ENCODE assay signal across 1 cellular context in genomic region chr12:57941165-57941894, GRCh38.
A peak's percentile ranks its signal among the peaks of the same experiment; 100 is the strongest.
TF ChIP-seq lines count a peak whose summit lies in the region.

A gene with protein sequence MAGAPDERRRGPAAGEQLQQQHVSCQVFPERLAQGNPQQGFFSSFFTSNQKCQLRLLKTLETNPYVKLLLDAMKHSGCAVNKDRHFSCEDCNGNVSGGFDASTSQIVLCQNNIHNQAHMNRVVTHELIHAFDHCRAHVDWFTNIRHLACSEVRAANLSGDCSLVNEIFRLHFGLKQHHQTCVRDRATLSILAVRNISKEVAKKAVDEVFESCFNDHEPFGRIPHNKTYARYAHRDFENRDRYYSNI (plus strand): TSS chr12:57941567. CDS start chr12:57941702, 135 bp downstream.

TF ChIP-seq in HepG2, 621 proteins besides CTCF, POLR2A, EP300 and RAD21 (continued from another document and continues in another):
- no peak for TF ChIP-seq CERS6 (CRISPR knock-in tag; IDR thresholded peaks at IDR 0.05)
- TF ChIP-seq ZNF333 (CRISPR knock-in tag; IDR thresholded peaks at IDR 0.05; ENCODE audit: borderline replicate concordance), result peak; percentile 73; the same call in 1 of the 2 replicates
- no peak; the same call in 1 of the 2 replicates for TF ChIP-seq ZNF556 (CRISPR knock-in tag; IDR thresholded peaks at IDR 0.05; ENCODE audit: borderline replicate concordance)
- no peak for TF ChIP-seq PRDM4 (CRISPR knock-in tag; IDR thresholded peaks at IDR 0.05; ENCODE audit: borderline replicate concordance)
- peak; percentile 30; the same call in 1 of the 2 replicates for TF ChIP-seq ZNF710 (CRISPR knock-in tag; IDR thresholded peaks at IDR 0.05; ENCODE audit: borderline replicate concordance)
- TF ChIP-seq RNF219 (CRISPR knock-in tag; IDR thresholded peaks at IDR 0.05), result no peak
- peak; percentile 56 for TF ChIP-seq ZNF781 (CRISPR knock-in tag; IDR thresholded peaks at IDR 0.05; ENCODE audit: borderline replicate concordance, not compliant biosample characterization)
- no peak for TF ChIP-seq KLF13 (CRISPR knock-in tag; IDR thresholded peaks at IDR 0.05)
- no peak for TF ChIP-seq ELF4 (CRISPR knock-in tag; IDR thresholded peaks at IDR 0.05; ENCODE audit: borderline replicate concordance)
- TF ChIP-seq MAZ (IDR thresholded peaks at IDR 0.05; ENCODE audit: borderline replicate concordance, low read depth, low read length), result peak; percentile 40; the same call in 1 of the 2 replicates
- TF ChIP-seq MAZ (CRISPR knock-in tag; IDR thresholded peaks at IDR 0.05; ENCODE audit: low read depth), result peak; percentile 75
- TF ChIP-seq RNF2 (conservative IDR thresholded peaks at IDR 0.05; ENCODE audit: low read depth), result no peak
- TF ChIP-seq ZNF33A (CRISPR knock-in tag; IDR thresholded peaks at IDR 0.05; ENCODE audit: borderline replicate concordance), result no peak
- 0 out of 2 replicates have a peak, but pooled peaks have one; percentile 51 for TF ChIP-seq ZNF441 (CRISPR knock-in tag; IDR thresholded peaks at IDR 0.05; ENCODE audit: borderline replicate concordance)
- TF ChIP-seq MXD3 (CRISPR knock-in tag; IDR thresholded peaks at IDR 0.05), result peak; percentile 61; the same call in 1 of the 2 replicates
- TF ChIP-seq NR2F6 (IDR thresholded peaks at IDR 0.05), result no peak
- TF ChIP-seq NR2F6 (CRISPR knock-in tag; IDR thresholded peaks at IDR 0.05), result 0 out of 2 replicates have a peak, but pooled peaks have one; percentile 21
- TF ChIP-seq MIER3 (CRISPR knock-in tag; IDR thresholded peaks at IDR 0.05; ENCODE audit: borderline replicate concordance), result 0 out of 2 replicates have a peak, but pooled peaks have one; percentile 28
- TF ChIP-seq ZNF672 (CRISPR knock-in tag; IDR thresholded peaks at IDR 0.05), result no peak
- TF ChIP-seq NR2F2 (IDR thresholded peaks at IDR 0.05; ENCODE audit: borderline replicate concordance, low read depth), result no peak
- TF ChIP-seq HOXA9 (CRISPR knock-in tag; IDR thresholded peaks at IDR 0.05; ENCODE audit: borderline replicate concordance), result peak; percentile 42; the same call in 1 of the 2 replicates
- TF ChIP-seq HNF1A (IDR thresholded peaks at IDR 0.05; ENCODE audit: low read depth), result no peak
- TF ChIP-seq HNF1A (CRISPR knock-in tag; IDR thresholded peaks at IDR 0.05; ENCODE audit: borderline replicate concordance), result no peak
- TF ChIP-seq DNMT3B (CRISPR knock-in tag; conservative IDR thresholded peaks at IDR 0.05), result no peak
- no peak for TF ChIP-seq HNRNPK (IDR thresholded peaks at IDR 0.05; ENCODE audit: low read depth, low read length, poor library complexity, severe bottlenecking)
- TF ChIP-seq CREB1 (IDR thresholded peaks at IDR 0.05), result no peak
- no peak for TF ChIP-seq CREB1 (CRISPR knock-in tag; IDR thresholded peaks at IDR 0.05)
- peak; percentile 41; the same call in 1 of the 2 replicates for TF ChIP-seq ZNF609 (CRISPR knock-in tag; IDR thresholded peaks at IDR 0.05; ENCODE audit: borderline replicate concordance)
- TF ChIP-seq ZMYM4 (CRISPR knock-in tag; IDR thresholded peaks at IDR 0.05), result peak; percentile 69
- TF ChIP-seq, protein P1, sequence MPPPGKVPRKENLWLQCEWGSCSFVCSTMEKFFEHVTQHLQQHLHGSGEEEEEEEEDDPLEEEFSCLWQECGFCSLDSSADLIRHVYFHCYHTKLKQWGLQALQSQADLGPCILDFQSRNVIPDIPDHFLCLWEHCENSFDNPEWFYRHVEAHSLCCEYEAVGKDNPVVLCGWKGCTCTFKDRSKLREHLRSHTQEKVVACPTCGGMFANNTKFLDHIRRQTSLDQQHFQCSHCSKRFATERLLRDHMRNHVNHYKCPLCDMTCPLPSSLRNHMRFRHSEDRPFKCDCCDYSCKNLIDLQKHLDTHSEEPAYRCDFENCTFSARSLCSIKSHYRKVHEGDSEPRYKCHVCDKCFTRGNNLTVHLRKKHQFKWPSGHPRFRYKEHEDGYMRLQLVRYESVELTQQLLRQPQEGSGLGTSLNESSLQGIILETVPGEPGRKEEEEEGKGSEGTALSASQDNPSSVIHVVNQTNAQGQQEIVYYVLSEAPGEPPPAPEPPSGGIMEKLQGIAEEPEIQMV (CRISPR knock-in tag; IDR thresholded peaks at IDR 0.05; ENCODE audit: low read depth), result no peak
- peak; percentile 30; the same call in 1 of the 2 replicates for TF ChIP-seq RARA (CRISPR knock-in tag; IDR thresholded peaks at IDR 0.05)
- TF ChIP-seq TFDP1 (CRISPR knock-in tag; IDR thresholded peaks at IDR 0.05; ENCODE audit: borderline replicate concordance), result peak; percentile 90
